ENCODE assay signal across 8 cellular contexts in genomic region chr3:52705438-52705687, GRCh38. TPM values are rescaled to one million over a fixed set of nuclear protein-coding genes. Genes with fewer than 3 reads are reported as not detected.
DNase-seq lines count a peak whose midpoint lies in the region; ATAC-seq, FAIRE-seq and TF ChIP-seq lines count a peak whose summit lies in the region.

No MANE protein-coding gene starts in this region.

- intact Hi-C loops in Panc1 (cut with micrococcal nuclease; ENCODE audit: unreplicated experiment) (no loop called here), psoas muscle (cut with DNase I) (loop anchor here (2.0 kb wide), 2 partner anchors 19 to 21 kb away; partner anchors contain the start of genes GNL3 (in 1 of the 2) and PBRM1 (in 1 of the 2))

- H3K4me1 ChIP-seq in Panc1 (ENCODE audit: control insufficient read depth, insufficient read depth, low read length), result peaks cover 17% of the 10 kb centered on the region
- peaks cover 0 to 7% of the 10 kb centered on the region in 2 donors for H3K4me1 ChIP-seq in esophagus (ENCODE audit: control insufficient read depth in 2 of 2, insufficient read depth in 2 of 2, low read length in 1 of 2)
- H3K4me1 ChIP-seq in psoas muscle, result peaks cover 25% of the 10 kb centered on the region

- H3K27me3 ChIP-seq in Panc1 (ENCODE audit: control insufficient read depth, insufficient read depth, low read length), result no peaks in the 10 kb centered on the region
- no peaks in the 10 kb centered on the region for H3K27me3 ChIP-seq in esophagus (ENCODE audit: control insufficient read depth in 1 of 2, insufficient read depth in 2 of 2, low read length in 2 of 2)
- H3K27me3 ChIP-seq in psoas muscle (ENCODE audit: insufficient read depth in 3 of 3, low read length in 2 of 3), result no peaks in the 10 kb centered on the region

- in situ Hi-C loops in Panc1 (cut with HindIII; ENCODE audit: low pct_unique_long_range_greater_than_20kb, low sequenced_read_pairs), result no loop called here

- ATAC-seq in Panc1 (peak; percentile 69), psoas muscle (no peak)

- 0 to 2% methylated on average over 6 to 25 of the region's 25 CpGs for WGBS in esophagus, 2 donors
- WGBS in psoas muscle, 3 donors, result 0% methylated on average over 24 to 25 of the region's 25 CpGs

- POLR2A ChIA-PET in Panc1 (lab: Charles Lee), result interaction anchor here (0.6 kb wide), 1 partner anchor 77 kb away, joined by 3 read pairs; no protein-coding TSS in a partner anchor

- H3K9me3 ChIP-seq in Panc1 (ENCODE audit: control insufficient read depth, insufficient read depth, low read depth, low read length), result no peaks in the 10 kb centered on the region
- no peaks in the 10 kb centered on the region for H3K9me3 ChIP-seq in esophagus (ENCODE audit: control insufficient read depth in 2 of 2, insufficient read depth in 1 of 2, low read depth in 1 of 2, low read length in 1 of 2)
- no peaks in the 10 kb centered on the region for H3K9me3 ChIP-seq in psoas muscle

- H3K36me3 ChIP-seq in Panc1 (ENCODE audit: control insufficient read depth, insufficient read depth, low read length), result peaks cover 16% of the 10 kb centered on the region
- H3K36me3 ChIP-seq in esophagus (ENCODE audit: control insufficient read depth in 2 of 2, insufficient read depth in 2 of 2, low read length in 1 of 2), result no peaks in the 10 kb centered on the region
- H3K36me3 ChIP-seq in psoas muscle (ENCODE audit: insufficient read depth in 1 of 2, low read depth in 1 of 2), result peaks cover 0 to 28% of the 10 kb centered on the region in 2 donors

- TF ChIP-seq CTCF in Panc1 (IDR thresholded peaks at IDR 0.05) (no peak), psoas muscle (IDR thresholded peaks at IDR 0.05) (no peak)

- BruUV-seq in Panc1 (replicated peaks; lab: Mats Ljungman, UMichigan), result no TSS peak

- TF ChIP-seq POLR2A in GM15510 (IDR thresholded peaks at IDR 0.05; ENCODE audit: borderline replicate concordance, extremely low read depth, insufficient read length) (peak; percentile 82), H54 (IDR thresholded peaks at IDR 0.05; ENCODE audit: low read depth, low read length) (no peak)

- no peak for FAIRE-seq in H54 (lab: Jason Lieb, UNC)

- CTCF ChIA-PET in Panc1 (lab: Charles Lee), result no interaction called here

- DNase-seq in Panc1 (ENCODE audit: low read depth, low spot score) (no peak), psoas muscle (no peak), occipital lobe (lab: John Stamatoyannopoulos, UW) (no peak), NAMALWA (ENCODE audit: low spot score) (no peak), GDM1 (lab: John Stamatoyannopoulos, UW) (no peak), H54 (ENCODE audit: insufficient read length, low spot score) (no peak)

- H3K4me3 ChIP-seq in Panc1 (ENCODE audit: low read depth in 2 of 2, low read length in 2 of 2), result peak overlapping the region; percentile 64 to 99
- H3K4me3 ChIP-seq in esophagus (ENCODE audit: low read depth in 1 of 2, low read length in 2 of 2), result peak overlapping the region; percentile 94 to 100
- H3K4me3 ChIP-seq in psoas muscle, result peak overlapping the region; percentile 90

- H3K27ac ChIP-seq in Panc1 (ENCODE audit: low read length) (peak overlapping the region; percentile 75), esophagus (ENCODE audit: low read depth in 2 of 2, low read length in 1 of 2) (peak overlapping the region; percentile 94 to 97), psoas muscle (peak overlapping the region; percentile 83)

RNA-seq across cellular contexts. Expression of gene GLT8D1, which starts 0.2 kb away (rescaled TPM):
- total RNA-seq in Panc1 (2021; ENCODE audit: unreplicated experiment), result 51.3 TPM
- 59.3 TPM for polyA plus RNA-seq in Panc1 (2012; ENCODE audit: insufficient read length)
- polyA plus RNA-seq in esophagus, result 10 to 100 TPM; 16.7 to 19.8 TPM
- total RNA-seq in psoas muscle, result 10 to 100 TPM; 12.0 to 20.5 (median 19.8) TPM
- polyA plus RNA-seq in psoas muscle, result 10 to 100 TPM; 16.6 to 40.1 (median 22.2) TPM
- 57.9 TPM for total RNA-seq in occipital lobe

RNA-seq across cellular contexts. Expression of gene SPCS1, which starts 0.5 kb away (rescaled TPM):
- total RNA-seq in Panc1 (2021; ENCODE audit: unreplicated experiment) (93.2 TPM), psoas muscle (10 to 100 TPM; 55.7 to 85.6 (median 75.3) TPM), occipital lobe (29.6 TPM)
- 116 TPM for polyA plus RNA-seq in Panc1 (2012; ENCODE audit: insufficient read length)
- polyA plus RNA-seq in esophagus (100 to 1,000 TPM in 1 of 2 donors, 10 to 100 TPM in 1; 54.6 to 114 TPM), psoas muscle (100 to 1,000 TPM; 108 to 133 (median 116) TPM)

RNA-seq across cellular contexts. Expression of gene GNL3, which starts 19.5 kb away (rescaled TPM):
- total RNA-seq in Panc1 (2021; ENCODE audit: unreplicated experiment) (88.9 TPM), psoas muscle (100 to 1,000 TPM in 1 of 4 donors, 10 to 100 TPM in 3; 47.3 to 109 (median 67.9) TPM), occipital lobe (78.8 TPM)
- polyA plus RNA-seq in Panc1 (2012; ENCODE audit: insufficient read length), result 35.0 TPM
- polyA plus RNA-seq in esophagus (100 to 1,000 TPM in 1 of 2 donors, 10 to 100 TPM in 1; 91.8 to 103 TPM), psoas muscle (100 to 1,000 TPM in 2 of 3 donors, 10 to 100 TPM in 1; 80.6 to 145 (median 135) TPM)

RNA-seq across cellular contexts. Expression of gene PBRM1, which starts 19.6 kb away (rescaled TPM):
- total RNA-seq in Panc1 (2021; ENCODE audit: unreplicated experiment), result 43.5 TPM
- 18.7 TPM for polyA plus RNA-seq in Panc1 (2012; ENCODE audit: insufficient read length)
- 10 to 100 TPM in 1 of 2 donors, 1 to 10 TPM in 1; 8.3 to 12.0 TPM for polyA plus RNA-seq in esophagus
- total RNA-seq in psoas muscle, result 10 to 100 TPM; 38.0 to 46.7 (median 39.9) TPM
- polyA plus RNA-seq in psoas muscle, result 10 to 100 TPM in 2 of 3 donors, 1 to 10 TPM in 1; 7.5 to 21.9 (median 12.1) TPM
- total RNA-seq in occipital lobe, result 203 TPM
